1 cellular context compared by ENCODE assay signal in the genomic region with DNA sequence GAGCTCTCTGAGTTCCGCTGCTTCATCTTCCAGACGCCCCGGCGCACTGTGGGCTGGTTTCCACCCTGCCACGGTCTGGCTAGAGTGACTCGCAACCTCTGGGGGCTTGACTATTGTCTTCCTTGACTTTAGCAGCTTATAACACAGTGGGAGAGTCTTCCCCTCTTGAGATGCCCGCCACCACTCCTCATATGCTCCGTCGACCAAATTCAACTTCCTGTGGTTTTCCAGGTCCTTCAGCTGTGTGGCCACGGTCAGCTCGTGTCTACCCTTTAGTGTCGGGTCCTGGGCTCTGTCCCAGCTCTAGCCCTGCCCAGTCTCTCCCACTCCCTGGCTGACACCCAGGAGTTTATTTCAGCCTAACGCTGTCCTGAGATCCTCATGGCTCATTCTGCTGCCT.
TF ChIP-seq lines count a peak whose summit lies in the region.

No MANE protein-coding gene starts in this region.

TF ChIP-seq in GM23338, 12 proteins besides CTCF, POLR2A, EP300 and RAD21 (continued from another document):
- TF ChIP-seq ZNF462 (CRISPR knock-in tag; IDR thresholded peaks at IDR 0.05), result no peak
- TF ChIP-seq POLR2AphosphoS5 (IDR thresholded peaks at IDR 0.05; ENCODE audit: low read depth), result no peak
- TF ChIP-seq, protein P1, sequence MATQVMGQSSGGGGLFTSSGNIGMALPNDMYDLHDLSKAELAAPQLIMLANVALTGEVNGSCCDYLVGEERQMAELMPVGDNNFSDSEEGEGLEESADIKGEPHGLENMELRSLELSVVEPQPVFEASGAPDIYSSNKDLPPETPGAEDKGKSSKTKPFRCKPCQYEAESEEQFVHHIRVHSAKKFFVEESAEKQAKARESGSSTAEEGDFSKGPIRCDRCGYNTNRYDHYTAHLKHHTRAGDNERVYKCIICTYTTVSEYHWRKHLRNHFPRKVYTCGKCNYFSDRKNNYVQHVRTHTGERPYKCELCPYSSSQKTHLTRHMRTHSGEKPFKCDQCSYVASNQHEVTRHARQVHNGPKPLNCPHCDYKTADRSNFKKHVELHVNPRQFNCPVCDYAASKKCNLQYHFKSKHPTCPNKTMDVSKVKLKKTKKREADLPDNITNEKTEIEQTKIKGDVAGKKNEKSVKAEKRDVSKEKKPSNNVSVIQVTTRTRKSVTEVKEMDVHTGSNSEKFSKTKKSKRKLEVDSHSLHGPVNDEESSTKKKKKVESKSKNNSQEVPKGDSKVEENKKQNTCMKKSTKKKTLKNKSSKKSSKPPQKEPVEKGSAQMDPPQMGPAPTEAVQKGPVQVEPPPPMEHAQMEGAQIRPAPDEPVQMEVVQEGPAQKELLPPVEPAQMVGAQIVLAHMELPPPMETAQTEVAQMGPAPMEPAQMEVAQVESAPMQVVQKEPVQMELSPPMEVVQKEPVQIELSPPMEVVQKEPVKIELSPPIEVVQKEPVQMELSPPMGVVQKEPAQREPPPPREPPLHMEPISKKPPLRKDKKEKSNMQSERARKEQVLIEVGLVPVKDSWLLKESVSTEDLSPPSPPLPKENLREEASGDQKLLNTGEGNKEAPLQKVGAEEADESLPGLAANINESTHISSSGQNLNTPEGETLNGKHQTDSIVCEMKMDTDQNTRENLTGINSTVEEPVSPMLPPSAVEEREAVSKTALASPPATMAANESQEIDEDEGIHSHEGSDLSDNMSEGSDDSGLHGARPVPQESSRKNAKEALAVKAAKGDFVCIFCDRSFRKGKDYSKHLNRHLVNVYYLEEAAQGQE (IDR thresholded peaks at IDR 0.05; ENCODE audit: unreplicated experiment), result no peak
- no peak for TF ChIP-seq ZNF331 (CRISPR knock-in tag; IDR thresholded peaks at IDR 0.05; ENCODE audit: low read depth)
- no peak for TF ChIP-seq EZH2 (IDR thresholded peaks at IDR 0.05; ENCODE audit: low read depth, unreplicated experiment)
- TF ChIP-seq CREB1 (CRISPR knock-in tag; IDR thresholded peaks at IDR 0.05; ENCODE audit: low read depth), result no peak
- no peak for TF ChIP-seq NANOG (IDR thresholded peaks at IDR 0.05; ENCODE audit: borderline replicate concordance)
- TF ChIP-seq EZH2phosphoT487 (IDR thresholded peaks at IDR 0.05; ENCODE audit: unreplicated experiment), result no peak
- TF ChIP-seq, protein P2, sequence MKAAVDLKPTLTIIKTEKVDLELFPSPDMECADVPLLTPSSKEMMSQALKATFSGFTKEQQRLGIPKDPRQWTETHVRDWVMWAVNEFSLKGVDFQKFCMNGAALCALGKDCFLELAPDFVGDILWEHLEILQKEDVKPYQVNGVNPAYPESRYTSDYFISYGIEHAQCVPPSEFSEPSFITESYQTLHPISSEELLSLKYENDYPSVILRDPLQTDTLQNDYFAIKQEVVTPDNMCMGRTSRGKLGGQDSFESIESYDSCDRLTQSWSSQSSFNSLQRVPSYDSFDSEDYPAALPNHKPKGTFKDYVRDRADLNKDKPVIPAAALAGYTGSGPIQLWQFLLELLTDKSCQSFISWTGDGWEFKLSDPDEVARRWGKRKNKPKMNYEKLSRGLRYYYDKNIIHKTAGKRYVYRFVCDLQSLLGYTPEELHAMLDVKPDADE (IDR thresholded peaks at IDR 0.05), result no peak
- no peak for TF ChIP-seq ZNF114 (CRISPR knock-in tag; IDR thresholded peaks at IDR 0.05)
- TF ChIP-seq STAT1 (IDR thresholded peaks at IDR 0.05; ENCODE audit: unreplicated experiment), result no peak
